Comparison of ENCODE assay signal across 8 cellular contexts in genomic region chr12:24991209-24992049, GRCh38. TPM values are rescaled to one million over a fixed set of nuclear protein-coding genes. Genes with fewer than 3 reads are reported as not detected.
DNase-seq lines count a peak whose midpoint lies in the region; ATAC-seq and TF ChIP-seq lines count a peak whose summit lies in the region.

No MANE protein-coding gene starts in this region.

- no peak overlapping the region for H3K4me3 Mint-ChIP-seq in GM23338
- no peak overlapping the region for H3K4me3 Mint-ChIP-seq in naive thymus-derived CD8-positive, alpha-beta T cell

- no peaks in the 10 kb centered on the region for H3K9me2 ChIP-seq in GM23338 (ENCODE audit: insufficient read depth)

- no peak overlapping the region for H3K4me2 ChIP-seq in GM23338

- no peaks in the 10 kb centered on the region for H3K79me2 ChIP-seq in GM23338 (replicated peaks; ENCODE audit: insufficient read depth)

- no peak overlapping the region for H3K27ac ChIP-seq in GM23338 (ENCODE audit: low read depth)

- no peaks in the 10 kb centered on the region for H3K4me1 ChIP-seq in GM23338 (ENCODE audit: insufficient read depth)

- peak; percentile 78 for DNase-seq in ELR (ENCODE audit: low read depth)
- DNase-seq in GM23338 (ENCODE audit: low spot score), result peak; percentile 82
- peak; percentile 64 for DNase-seq in NCI-H1092 treated with DMSO at 0.1 percent for 48 hours (lab: John Stamatoyannopoulos, UW)
- DNase-seq in SK-N-DZ (ENCODE audit: low spot score), result peak; percentile 66
- peak in 6 of 10 donors; percentile 7 to 72 (median 56) for DNase-seq in naive thymus-derived CD8-positive, alpha-beta T cell
- DNase-seq in posterior cingulate gyrus, result no peak
- no peak for DNase-seq in activated T-cell treated with anti-CD3 and anti-CD28 coated beads, Interleukin-2, amount 50 U/mL, for 1 hour

- ATAC-seq in GM23338, result peak; percentile 71
- ATAC-seq in esophagus mucosa, result peak; percentile 82
- ATAC-seq in naive thymus-derived CD8-positive, alpha-beta T cell, result peak; percentile 91 to 94

- intact Hi-C loops in posterior cingulate gyrus (cut with DNase I), result loop anchor here (1.0 kb wide), 1 partner anchor 139 kb away; no protein-coding TSS in a partner anchor

- peak; percentile 74 to 86 for TF ChIP-seq CTCF in GM23338 (conservative IDR thresholded peaks at IDR 0.05; ENCODE audit: low read depth in 2 of 2)

- no peaks in the 10 kb centered on the region for H3F3A ChIP-seq in GM23338 (replicated peaks; ENCODE audit: low read depth)

- POLR2A ChIA-PET in naive thymus-derived CD8-positive, alpha-beta T cell (lab: Charles Lee), result interaction anchor here (0.7 to 1.7 kb wide), 2 partner anchors 61 to 399 kb away, joined by 3 to 8 read pairs; a partner anchor contains a TSS

- H3K4me3 ChIP-seq in GM23338, result no peak overlapping the region

- H3K36me3 Mint-ChIP-seq in GM23338 (ENCODE audit: low read depth), result no peaks in the 10 kb centered on the region
- H3K36me3 Mint-ChIP-seq in naive thymus-derived CD8-positive, alpha-beta T cell, result no peaks in the 10 kb centered on the region

- H3K36me3 ChIP-seq in GM23338 (ENCODE audit: insufficient read depth), result no peaks in the 10 kb centered on the region

- no peaks in the 10 kb centered on the region for H3K27me3 ChIP-seq in GM23338 (ENCODE audit: insufficient read depth)

- H3K4me1 Mint-ChIP-seq in GM23338, result no peaks in the 10 kb centered on the region
- H3K4me1 Mint-ChIP-seq in naive thymus-derived CD8-positive, alpha-beta T cell, result peaks cover 0 to 7% (median under 1%) of the 10 kb centered on the region in 4 donors

- no peak overlapping the region for H2AFZ ChIP-seq in GM23338

- no peaks in the 10 kb centered on the region for H3K9me3 Mint-ChIP-seq in GM23338
- H3K9me3 Mint-ChIP-seq in naive thymus-derived CD8-positive, alpha-beta T cell, result no peaks in the 10 kb centered on the region

- H3K27me3 Mint-ChIP-seq in GM23338 (ENCODE audit: insufficient read depth, low read depth, poor library complexity), result peaks cover 3% of the 10 kb centered on the region
- peaks cover 0 to 10% (median 4%) of the 10 kb centered on the region in 5 donors for H3K27me3 Mint-ChIP-seq in naive thymus-derived CD8-positive, alpha-beta T cell

- H3K27ac Mint-ChIP-seq in GM23338, result no peak overlapping the region
- H3K27ac Mint-ChIP-seq in naive thymus-derived CD8-positive, alpha-beta T cell, result peak overlapping the region in 1 of 10 donors; percentile 49

- H4K20me1 ChIP-seq in GM23338 (replicated peaks; ENCODE audit: insufficient read depth), result no peaks in the 10 kb centered on the region

TF ChIP-seq in GM23338, 12 proteins besides CTCF, POLR2A, EP300 and RAD21 (continues in another document):
- TF ChIP-seq JUNB (IDR thresholded peaks at IDR 0.05; ENCODE audit: unreplicated experiment), result no peak
- TF ChIP-seq EZH2 (IDR thresholded peaks at IDR 0.05; ENCODE audit: low read depth, unreplicated experiment), result no peak
- no peak for TF ChIP-seq EZH2phosphoT487 (IDR thresholded peaks at IDR 0.05; ENCODE audit: unreplicated experiment)
- TF ChIP-seq, protein P1, sequence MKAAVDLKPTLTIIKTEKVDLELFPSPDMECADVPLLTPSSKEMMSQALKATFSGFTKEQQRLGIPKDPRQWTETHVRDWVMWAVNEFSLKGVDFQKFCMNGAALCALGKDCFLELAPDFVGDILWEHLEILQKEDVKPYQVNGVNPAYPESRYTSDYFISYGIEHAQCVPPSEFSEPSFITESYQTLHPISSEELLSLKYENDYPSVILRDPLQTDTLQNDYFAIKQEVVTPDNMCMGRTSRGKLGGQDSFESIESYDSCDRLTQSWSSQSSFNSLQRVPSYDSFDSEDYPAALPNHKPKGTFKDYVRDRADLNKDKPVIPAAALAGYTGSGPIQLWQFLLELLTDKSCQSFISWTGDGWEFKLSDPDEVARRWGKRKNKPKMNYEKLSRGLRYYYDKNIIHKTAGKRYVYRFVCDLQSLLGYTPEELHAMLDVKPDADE (IDR thresholded peaks at IDR 0.05), result no peak
- no peak for TF ChIP-seq POLR2AphosphoS5 (IDR thresholded peaks at IDR 0.05; ENCODE audit: low read depth)
- no peak for TF ChIP-seq NANOG (IDR thresholded peaks at IDR 0.05; ENCODE audit: borderline replicate concordance)
- no peak for TF ChIP-seq STAT1 (IDR thresholded peaks at IDR 0.05; ENCODE audit: unreplicated experiment)
- TF ChIP-seq ZNF331 (CRISPR knock-in tag; IDR thresholded peaks at IDR 0.05; ENCODE audit: low read depth), result no peak
- TF ChIP-seq, protein P2, sequence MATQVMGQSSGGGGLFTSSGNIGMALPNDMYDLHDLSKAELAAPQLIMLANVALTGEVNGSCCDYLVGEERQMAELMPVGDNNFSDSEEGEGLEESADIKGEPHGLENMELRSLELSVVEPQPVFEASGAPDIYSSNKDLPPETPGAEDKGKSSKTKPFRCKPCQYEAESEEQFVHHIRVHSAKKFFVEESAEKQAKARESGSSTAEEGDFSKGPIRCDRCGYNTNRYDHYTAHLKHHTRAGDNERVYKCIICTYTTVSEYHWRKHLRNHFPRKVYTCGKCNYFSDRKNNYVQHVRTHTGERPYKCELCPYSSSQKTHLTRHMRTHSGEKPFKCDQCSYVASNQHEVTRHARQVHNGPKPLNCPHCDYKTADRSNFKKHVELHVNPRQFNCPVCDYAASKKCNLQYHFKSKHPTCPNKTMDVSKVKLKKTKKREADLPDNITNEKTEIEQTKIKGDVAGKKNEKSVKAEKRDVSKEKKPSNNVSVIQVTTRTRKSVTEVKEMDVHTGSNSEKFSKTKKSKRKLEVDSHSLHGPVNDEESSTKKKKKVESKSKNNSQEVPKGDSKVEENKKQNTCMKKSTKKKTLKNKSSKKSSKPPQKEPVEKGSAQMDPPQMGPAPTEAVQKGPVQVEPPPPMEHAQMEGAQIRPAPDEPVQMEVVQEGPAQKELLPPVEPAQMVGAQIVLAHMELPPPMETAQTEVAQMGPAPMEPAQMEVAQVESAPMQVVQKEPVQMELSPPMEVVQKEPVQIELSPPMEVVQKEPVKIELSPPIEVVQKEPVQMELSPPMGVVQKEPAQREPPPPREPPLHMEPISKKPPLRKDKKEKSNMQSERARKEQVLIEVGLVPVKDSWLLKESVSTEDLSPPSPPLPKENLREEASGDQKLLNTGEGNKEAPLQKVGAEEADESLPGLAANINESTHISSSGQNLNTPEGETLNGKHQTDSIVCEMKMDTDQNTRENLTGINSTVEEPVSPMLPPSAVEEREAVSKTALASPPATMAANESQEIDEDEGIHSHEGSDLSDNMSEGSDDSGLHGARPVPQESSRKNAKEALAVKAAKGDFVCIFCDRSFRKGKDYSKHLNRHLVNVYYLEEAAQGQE (IDR thresholded peaks at IDR 0.05; ENCODE audit: unreplicated experiment), result no peak
- TF ChIP-seq ZNF114 (CRISPR knock-in tag; IDR thresholded peaks at IDR 0.05), result no peak

RNA-seq across cellular contexts. Expression of gene BCAT1, which starts 42.5 kb away (rescaled TPM):
- 176 and 181 TPM in 2 replicates for total RNA-seq in GM23338 (2014; rRNA removed; shearing (Covaris generic))
- 47.3 and 53.6 TPM in 2 replicates for polyA plus RNA-seq in GM23338 (2016; fragmentation: Nextera tagmentation; extraction: Ambion mirVana)
- polyA plus RNA-seq in SK-N-DZ (2014; cell fraction: cytosol; rRNA removed), result 70.1 and 74.8 TPM in 2 replicates
- polyA plus RNA-seq in SK-N-DZ (2014; cell fraction: nucleus; rRNA removed), result 41.3 and 41.6 TPM in 2 replicates
- 8.9 TPM for total RNA-seq in esophagus mucosa
- 1 to 10 TPM in 1 of 2 experiments, under 1 TPM in 1; 0.36 to 2.2 TPM for total RNA-seq in naive thymus-derived CD8-positive, alpha-beta T cell
- polyA plus RNA-seq in naive thymus-derived CD8-positive, alpha-beta T cell, result not detected

Comparison
In these comparisons a context has a peak if more than half of its experiments do, and no peak if none do; other contexts are left out.
1. DNase-seq: peak in ELR (single experiment), GM23338 (single experiment), NCI-H1092 treated with DMSO at 0.1 percent for 48 hours (single experiment), SK-N-DZ (single experiment) and naive thymus-derived CD8-positive, alpha-beta T cell (6 of 10); none in posterior cingulate gyrus (0 of 10) and activated T-cell treated with anti-CD3 and anti-CD28 coated beads, Interleukin-2, amount 50 U/mL, for 1 hour (single experiment).
2. RNA of gene BCAT1, which starts 42.5 kb away (total RNA-seq): 176 to 181 TPM in GM23338; 8.9 TPM in esophagus mucosa (single experiment) and 0.36 to 2.2 TPM in naive thymus-derived CD8-positive, alpha-beta T cell; every median in the first group is over 10 times any median in the second.
3. Peak in every context shown above with its lines, with median percentiles within 50 percentile points of each other: ATAC-seq.